Comparison of ENCODE assay signal across 8 cellular contexts in the genomic region with DNA sequence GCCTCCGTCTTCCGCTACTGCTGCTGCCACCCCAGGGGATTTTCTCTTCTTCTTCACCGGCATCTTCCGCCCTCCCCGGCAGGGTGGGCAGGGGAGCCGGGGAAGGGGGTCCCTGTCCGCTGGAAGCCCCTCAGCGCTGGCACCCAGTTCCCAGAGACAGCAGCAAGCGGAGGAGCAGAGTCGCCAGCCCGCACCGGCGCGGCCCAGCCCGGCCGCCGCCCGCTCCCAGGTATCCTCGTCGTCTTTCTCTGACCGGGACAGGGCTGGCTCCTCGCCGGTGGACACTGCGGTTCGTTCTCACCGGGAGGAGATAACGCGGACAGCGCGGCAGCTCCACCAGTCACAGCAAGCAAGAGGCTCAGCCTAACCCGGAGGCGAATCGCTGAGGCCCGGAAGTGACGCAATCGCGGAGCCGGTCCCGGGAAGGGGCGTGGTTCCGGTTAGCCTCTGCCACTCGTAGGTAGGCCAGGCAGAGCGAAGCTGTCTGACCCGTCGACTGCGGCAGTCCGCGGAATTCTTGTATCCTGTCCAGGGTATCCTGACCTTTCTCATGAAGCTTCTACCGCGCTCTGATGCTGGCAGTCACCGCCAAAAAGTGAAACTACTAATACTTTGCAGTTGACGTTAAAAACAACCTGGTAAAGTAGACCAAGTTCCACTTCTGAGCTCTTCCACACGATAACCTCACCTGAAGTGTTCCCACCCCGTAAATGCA. TPM values are rescaled to one million over a fixed set of nuclear protein-coding genes. Genes with fewer than 3 reads are reported as not detected.
DNase-seq lines count a peak whose midpoint lies in the region; ATAC-seq and TF ChIP-seq lines count a peak whose summit lies in the region.

Gene DCUN1D5, minus strand, starts transcription at position 351 of the 715 bp plus-strand sequence. Its CDS starts 288 bp downstream, at position 63.

- TF ChIP-seq POLR2A in spleen (IDR thresholded peaks at IDR 0.05), result peak in 1 of 3 donors; percentile 32

- 0 to 1% (median 0%) methylated on average over 38 to 54 of the region's 54 CpGs for WGBS in spleen, 5 donors

- DNase-seq in AG08396 (ENCODE audit: low spot score), result peak; percentile 97
- DNase-seq in NCI-H345 treated with DMSO at 0.1 percent for 48 hours (lab: John Stamatoyannopoulos, UW; ENCODE audit: unreplicated experiment), result peak; percentile 79
- peak; percentile 85 to 92 (median 89) for DNase-seq in activated CD4-positive, CD25-positive, alpha-beta regulatory T cell (lab: John Stamatoyannopoulos, UW)
- peak; percentile 91 for DNase-seq in central memory CD4-positive, alpha-beta T cell
- peak; percentile 97 for DNase-seq in inferior parietal cortex (ENCODE audit: extremely low spot score)
- peak; percentile 100 for DNase-seq in spleen

- peaks cover 0 to 10% (median 3%) of the 10 kb centered on the region in 6 donors for H3K36me3 ChIP-seq in spleen

- peak in 1 of 11 experiments; percentile 6 for TF ChIP-seq CTCF in spleen (IDR thresholded peaks at IDR 0.05 in 8 of 11, conservative IDR thresholded peaks at IDR 0.05 in 3 of 11)

- H3K27ac ChIP-seq in spleen, result peak within 1 kb of the TSS; percentile 61 to 92 (median 87)

- ATAC-seq in GM19023 (IDR thresholded peaks at IDR 0.05; ENCODE audit: unreplicated experiment), result peak; percentile 100
- peak; percentile 100 for ATAC-seq in HG03280 (IDR thresholded peaks at IDR 0.05; ENCODE audit: unreplicated experiment)

- intact Hi-C loops in spleen (cut with DNase I; ENCODE audit: low total_unique reads), result no loop called here

- no peaks in the 10 kb centered on the region for H3K9me3 ChIP-seq in spleen

- peak within 1 kb of the TSS; percentile 42 to 94 (median 89) for H3K4me3 ChIP-seq in spleen

- peaks cover 16 to 40% (median 34%) of the 10 kb centered on the region in 6 donors for H3K4me1 ChIP-seq in spleen

- peaks cover 0 to 20% (median 0%) of the 10 kb centered on the region in 7 donors for H3K27me3 ChIP-seq in spleen (replicated peaks in 1 of 7)

RNA-seq across cellular contexts. Expression of gene DCUN1D5, which starts in this region (rescaled TPM):
- total RNA-seq in spleen, result 10 to 100 TPM; 17.3 to 33.0 (median 20.9) TPM
- polyA plus RNA-seq in spleen, result 10 to 100 TPM; 12.3 to 17.8 (median 17.6) TPM

Comparison
In these comparisons a context has a peak if more than half of its experiments do, and no peak if none do; other contexts are left out.
1. Peak in every context shown above with its lines: DNase-seq, ATAC-seq, H3K4me3 ChIP-seq and H3K27ac ChIP-seq.